8 cellular contexts compared by ENCODE assay signal in genomic region chr15:58472821-58473581, GRCh38. TPM values are rescaled to one million over a fixed set of nuclear protein-coding genes. Genes with fewer than 3 reads are reported as not detected.
A peak's percentile ranks its signal among the peaks of the same experiment; 100 is the strongest.
DNase-seq lines count a peak whose midpoint lies in the region; ATAC-seq and TF ChIP-seq lines count a peak whose summit lies in the region.

No MANE protein-coding gene starts in this region.

- ATAC-seq in activated naive CD8-positive, alpha-beta T cell treated with anti-CD3 and anti-CD28 coated beads, Interleukin-2, amount 50 U/mL, for 24 hours = peak; percentile 75
- ATAC-seq in GM18858 (IDR thresholded peaks at IDR 0.05; ENCODE audit: unreplicated experiment) (no peak), body of pancreas (no peak)

- peak overlapping the region; percentile 3 for H3K4me2 ChIP-seq in osteoblast (ENCODE audit: insufficient read depth, low read length)

- H3K27me3 Mint-ChIP-seq in activated naive CD8-positive, alpha-beta T cell treated with anti-CD3 and anti-CD28 coated beads, Interleukin-2, amount 50 U/mL, for 24 hours = no peaks in the 10 kb centered on the region

- intact Hi-C loops in body of pancreas (cut with DNase I) = no loop called here

- peaks cover 87% of the 10 kb centered on the region for H3K4me1 Mint-ChIP-seq in activated naive CD8-positive, alpha-beta T cell treated with anti-CD3 and anti-CD28 coated beads, Interleukin-2, amount 50 U/mL, for 24 hours

- WGBS in body of pancreas, 2 donors = 72 to 80% methylated on average over 6 to 8 of the region's 8 CpGs

- no peaks in the 10 kb centered on the region for H3K36me3 Mint-ChIP-seq in activated naive CD8-positive, alpha-beta T cell treated with anti-CD3 and anti-CD28 coated beads, Interleukin-2, amount 50 U/mL, for 24 hours (ENCODE audit: low read depth)

- H3K9me3 ChIP-seq in osteoblast (ENCODE audit: low read depth, low read length) (no peaks in the 10 kb centered on the region), body of pancreas (no peaks in the 10 kb centered on the region)

- peak overlapping the region; percentile 65 for H2AFZ ChIP-seq in osteoblast (ENCODE audit: low read length)

- TF ChIP-seq POLR2A in body of pancreas (IDR thresholded peaks at IDR 0.05) = no peak

- H3K79me2 ChIP-seq in osteoblast (ENCODE audit: insufficient read depth, low read length) = no peaks in the 10 kb centered on the region

- peak; percentile 70 for DNase-seq in GM12865 (ENCODE audit: low read depth)
- peak; percentile 42 for DNase-seq in NCI-H226
- peak; percentile 46 for DNase-seq in activated naive CD8-positive, alpha-beta T cell treated with anti-CD3 and anti-CD28 coated beads, Interleukin-2, amount 50 U/mL, for 24 hours
- DNase-seq in osteoblast (ENCODE audit: insufficient read length, low spot score, missing footprints) = no peak
- no peak for DNase-seq in SHP77 treated with DMSO at 0.1 percent for 48 hours (lab: John Stamatoyannopoulos, UW)
- DNase-seq in body of pancreas = no peak
- no peak for DNase-seq in SHP77 (lab: John Stamatoyannopoulos, UW)

- H3K4me3 ChIP-seq in GM12865 (ENCODE audit: low read depth, low read length) (peak overlapping the region; percentile 49), osteoblast (ENCODE audit: insufficient read depth, low read length) (no peak overlapping the region), body of pancreas (no peak overlapping the region)

- H3K27ac ChIP-seq in osteoblast (ENCODE audit: low read depth, low read length) = no peak overlapping the region
- H3K27ac ChIP-seq in body of pancreas = peak overlapping the region in 2 of 4 donors; percentile 30 to 45

- H3K27me3 ChIP-seq in osteoblast (ENCODE audit: insufficient read depth, low read length) (no peaks in the 10 kb centered on the region), body of pancreas (no peaks in the 10 kb centered on the region)

- peak overlapping the region; percentile 74 for H3K4me3 Mint-ChIP-seq in activated naive CD8-positive, alpha-beta T cell treated with anti-CD3 and anti-CD28 coated beads, Interleukin-2, amount 50 U/mL, for 24 hours

- no peaks in the 10 kb centered on the region for H3K36me3 ChIP-seq in osteoblast (ENCODE audit: insufficient read depth, low read length)
- H3K36me3 ChIP-seq in body of pancreas (replicated peaks in 1 of 2; ENCODE audit: insufficient read depth in 1 of 2, low read depth in 2 of 2) = no peaks in the 10 kb centered on the region

- H4K20me1 ChIP-seq in osteoblast (ENCODE audit: insufficient read depth, low read length) = no peaks in the 10 kb centered on the region

- no peaks in the 10 kb centered on the region for H3K9me3 Mint-ChIP-seq in activated naive CD8-positive, alpha-beta T cell treated with anti-CD3 and anti-CD28 coated beads, Interleukin-2, amount 50 U/mL, for 24 hours

- peak overlapping the region; percentile 94 for H3K27ac Mint-ChIP-seq in activated naive CD8-positive, alpha-beta T cell treated with anti-CD3 and anti-CD28 coated beads, Interleukin-2, amount 50 U/mL, for 24 hours

- no peak for TF ChIP-seq CTCF in GM12865 (IDR thresholded peaks at IDR 0.05; ENCODE audit: insufficient read depth, low read depth, low read length, missing control alignments)
- TF ChIP-seq CTCF in osteoblast (IDR thresholded peaks at IDR 0.05; ENCODE audit: extremely low read depth, low read depth, low read length) = no peak
- no peak for TF ChIP-seq CTCF in body of pancreas (IDR thresholded peaks at IDR 0.05)

- H3K4me1 ChIP-seq in osteoblast (ENCODE audit: insufficient read depth, low read length) = peaks cover 25% of the 10 kb centered on the region
- H3K4me1 ChIP-seq in body of pancreas = peaks cover 45% of the 10 kb centered on the region

RNA-seq across cellular contexts. Expression of gene LIPC, which starts 41.2 kb away (rescaled TPM):
- total RNA-seq in osteoblast (1.1 and 2.7 TPM in 2 replicates), body of pancreas (1 to 10 TPM; 1.6 to 2.3 TPM)

Comparison
In these comparisons a context has a peak if more than half of its experiments do, and no peak if none do; other contexts are left out.
1. DNase-seq: peak in GM12865 (single experiment), NCI-H226 (single experiment) and activated naive CD8-positive, alpha-beta T cell treated with anti-CD3 and anti-CD28 coated beads, Interleukin-2, amount 50 U/mL, for 24 hours (single experiment); none in osteoblast (single experiment), SHP77 treated with DMSO at 0.1 percent for 48 hours (single experiment), body of pancreas (0 of 4) and SHP77 (0 of 2).